8 cellular contexts compared by ENCODE assay signal in genomic region chr22:20702546-20703413, GRCh38.
A peak's percentile ranks its signal among the peaks of the same experiment; 100 is the strongest.
DNase-seq lines count a peak whose midpoint lies in the region; TF ChIP-seq lines count a peak whose summit lies in the region.
"Not testable (repeated sequence)": the region's sequence is repeated elsewhere in the genome, so short reads cannot be mapped to it uniquely, and the experiment has no call there.

No MANE protein-coding gene starts in this region.

- not testable (repeated sequence) for H3K9me2 ChIP-seq in MM.1S (replicated peaks; ENCODE audit: insufficient read depth, low read length)

- not testable (repeated sequence) for H3K79me1 ChIP-seq in neuronal stem cell (ENCODE audit: low read depth, low read length)

- DNase-seq in G401 (ENCODE audit: low spot score) (peak; percentile 97), HCEC 1CT (peak; percentile 85), MM.1S (peak; percentile 95), SHP77 (lab: John Stamatoyannopoulos, UW) (peak; percentile 82 to 86), activated gamma-delta T cell (lab: John Stamatoyannopoulos, UW) (peak; percentile 97), foreskin melanocyte (peak; percentile 77), neuronal stem cell (ENCODE audit: low spot score) (peak; percentile 94), stromal cell of bone marrow (ENCODE audit: low read depth) (peak; percentile 80)

- H2AFZ ChIP-seq in MM.1S (ENCODE audit: low read length) = 0 out of 2 replicates have a peak overlapping the region, but pooled peaks have one; percentile 48
- peak overlapping the region; percentile 84 for H2AFZ ChIP-seq in neuronal stem cell (ENCODE audit: low read length)

- H3F3A ChIP-seq in MM.1S (ENCODE audit: insufficient read depth, low read length) = not testable (repeated sequence)

- H3K4me2 ChIP-seq in MM.1S (ENCODE audit: low read depth, low read length) = peak overlapping the region; percentile 53; the same call in 1 of the 2 replicates
- H3K4me2 ChIP-seq in neuronal stem cell (ENCODE audit: insufficient read depth, low read length, poor library complexity, severe bottlenecking) = peak overlapping the region; percentile 78

- H3K4me3 ChIP-seq in MM.1S (ENCODE audit: low read length) (peak overlapping the region; percentile 59), neuronal stem cell (ENCODE audit: low read length in 2 of 2) (peak overlapping the region; percentile 54 to 85)

- not testable (repeated sequence) for TF ChIP-seq CTCF in MM.1S (IDR thresholded peaks at IDR 0.05; ENCODE audit: low read length)

- not testable (repeated sequence) for H4K91ac ChIP-seq in neuronal stem cell (ENCODE audit: low read depth, low read length, poor library complexity)

- H3K4ac ChIP-seq in neuronal stem cell (ENCODE audit: low read length) = not testable (repeated sequence)

- in situ Hi-C loops in G401 (cut with HindIII; ENCODE audit: low sequenced_read_pairs) = not testable (repeated sequence)

- H3K9ac ChIP-seq in MM.1S (ENCODE audit: low read length) = 0 out of 2 replicates have a peak overlapping the region, but pooled peaks have one; percentile 29
- not testable (repeated sequence) for H3K9ac ChIP-seq in neuronal stem cell (ENCODE audit: low read depth, low read length, poor library complexity)

- H3K27ac ChIP-seq in MM.1S (ENCODE audit: low read length) = peak overlapping the region; percentile 64; the same call in 1 of the 2 replicates
- peak overlapping the region; percentile 75 for H3K27ac ChIP-seq in neuronal stem cell (replicated peaks; ENCODE audit: low read length)

- H2BK15ac ChIP-seq in neuronal stem cell (ENCODE audit: low read length) = not testable (repeated sequence)

- H3K14ac ChIP-seq in neuronal stem cell (ENCODE audit: low read length) = not testable (repeated sequence)

- H2BK120ac ChIP-seq in neuronal stem cell (ENCODE audit: low read depth, low read length) = not testable (repeated sequence)

- not testable (repeated sequence) for H4K8ac ChIP-seq in neuronal stem cell (ENCODE audit: low read depth, low read length)

- WGBS in neuronal stem cell (ENCODE audit: extremely low coverage in 2 of 2, insufficient read length in 2 of 2, insufficient replicate concordance in 1 of 2), 2 donors = no CpG with 5 or more reads among the region's 64 CpGs

- not testable (repeated sequence) for H3K27me3 ChIP-seq in MM.1S (replicated peaks; ENCODE audit: insufficient read depth, low read length); neuronal stem cell (ENCODE audit: control insufficient read depth in 3 of 3, insufficient read depth in 3 of 3, low read depth in 1 of 3, low read length in 3 of 3)

- peak overlapping the region; percentile 57 for H3K18ac ChIP-seq in neuronal stem cell (ENCODE audit: low read length)

- H4K20me1 ChIP-seq in MM.1S (ENCODE audit: insufficient read depth, low read length) = not testable (repeated sequence)

- H3K79me2 ChIP-seq in MM.1S (ENCODE audit: low read length) = not testable (repeated sequence)

- H3K4me1 ChIP-seq in MM.1S (ENCODE audit: low read length); neuronal stem cell (ENCODE audit: control insufficient read depth in 2 of 2, insufficient read depth in 1 of 2, low read depth in 1 of 2, low read length in 2 of 2): not testable (repeated sequence)

- H3K36me3 ChIP-seq in MM.1S (replicated peaks; ENCODE audit: insufficient read depth, low read length); neuronal stem cell (replicated peaks in 1 of 2; ENCODE audit: control insufficient read depth in 2 of 2, insufficient read depth in 2 of 2, low read length in 2 of 2): not testable (repeated sequence)

- H2BK12ac ChIP-seq in neuronal stem cell (ENCODE audit: low read length) = not testable (repeated sequence)

- H3K23ac ChIP-seq in neuronal stem cell (ENCODE audit: low read depth, low read length, poor library complexity) = peak overlapping the region; percentile 95

- not testable (repeated sequence) for H2BK5ac ChIP-seq in neuronal stem cell (ENCODE audit: low read length)

- H2AK5ac ChIP-seq in neuronal stem cell (ENCODE audit: low read depth, low read length) = not testable (repeated sequence)

- not testable (repeated sequence) for H3K9me3 ChIP-seq in MM.1S (replicated peaks; ENCODE audit: insufficient read depth, low read length); neuronal stem cell (replicated peaks in 1 of 2; ENCODE audit: control insufficient read depth in 2 of 2, insufficient read depth in 1 of 2, low read depth in 1 of 2, low read length in 2 of 2)

Comparison
In these comparisons a context has a peak if more than half of its experiments do, and no peak if none do; other contexts are left out.
1. Peak in every context shown above with its lines: DNase-seq, H3K4me3 ChIP-seq and H3K27ac ChIP-seq.